Comparison of ENCODE assay signal across 1 cellular context in genomic region chr1:33120436-33121231, GRCh38.
TF ChIP-seq lines count a peak whose summit lies in the region.

No MANE protein-coding gene starts in this region.

TF ChIP-seq in GM12878, 131 proteins besides CTCF, POLR2A, EP300 and RAD21 (continued from another document):
- TF ChIP-seq, protein P1, sequence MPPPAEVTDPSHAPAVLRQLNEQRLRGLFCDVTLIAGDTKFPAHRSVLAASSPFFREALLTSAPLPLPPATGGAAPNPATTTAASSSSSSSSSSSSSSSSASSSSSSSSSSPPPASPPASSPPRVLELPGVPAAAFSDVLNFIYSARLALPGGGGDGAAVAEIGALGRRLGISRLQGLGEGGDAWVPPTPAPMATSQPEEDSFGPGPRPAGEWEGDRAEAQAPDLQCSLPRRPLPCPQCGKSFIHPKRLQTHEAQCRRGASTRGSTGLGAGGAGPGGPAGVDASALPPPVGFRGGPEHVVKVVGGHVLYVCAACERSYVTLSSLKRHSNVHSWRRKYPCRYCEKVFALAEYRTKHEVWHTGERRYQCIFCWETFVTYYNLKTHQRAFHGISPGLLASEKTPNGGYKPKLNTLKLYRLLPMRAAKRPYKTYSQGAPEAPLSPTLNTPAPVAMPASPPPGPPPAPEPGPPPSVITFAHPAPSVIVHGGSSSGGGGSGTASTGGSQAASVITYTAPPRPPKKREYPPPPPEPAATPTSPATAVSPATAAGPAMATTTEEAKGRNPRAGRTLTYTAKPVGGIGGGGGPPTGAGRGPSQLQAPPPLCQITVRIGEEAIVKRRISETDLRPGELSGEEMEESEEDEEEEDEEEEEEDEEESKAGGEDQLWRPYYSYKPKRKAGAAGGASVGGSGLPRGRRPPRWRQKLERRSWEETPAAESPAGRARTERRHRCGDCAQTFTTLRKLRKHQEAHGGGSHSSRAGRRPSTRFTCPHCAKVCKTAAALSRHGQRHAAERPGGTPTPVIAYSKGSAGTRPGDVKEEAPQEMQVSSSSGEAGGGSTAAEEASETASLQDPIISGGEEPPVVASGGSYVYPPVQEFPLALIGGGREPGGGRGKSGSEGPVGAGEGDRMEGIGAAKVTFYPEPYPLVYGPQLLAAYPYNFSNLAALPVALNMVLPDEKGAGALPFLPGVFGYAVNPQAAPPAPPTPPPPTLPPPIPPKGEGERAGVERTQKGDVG (CRISPR knock-in tag; IDR thresholded peaks at IDR 0.05), result no peak
- TF ChIP-seq EED (IDR thresholded peaks at IDR 0.05; ENCODE audit: low read depth) (peak; percentile 24; the same call in 1 of the 2 replicates), NFXL1 (IDR thresholded peaks at IDR 0.05; ENCODE audit: borderline replicate concordance) (no peak), MXI1 (IDR thresholded peaks at IDR 0.05; ENCODE audit: low read depth, low read length) (no peak), SMC3 (IDR thresholded peaks at IDR 0.05; ENCODE audit: borderline replicate concordance, low read length) (0 out of 2 replicates have a peak, but pooled peaks have one; percentile 0), STAT3 (IDR thresholded peaks at IDR 0.05; ENCODE audit: low read depth, low read length) (no peak), ZNF274 (IDR thresholded peaks at IDR 0.05; ENCODE audit: insufficient read depth, insufficient read length) (no peak), PAX5 (IDR thresholded peaks at IDR 0.05; ENCODE audit: borderline replicate concordance, low read depth, low read length) (0 out of 2 replicates have a peak, but pooled peaks have one; percentile 46), IKZF1 (conservative IDR thresholded peaks at IDR 0.05) (no peak), CREM (IDR thresholded peaks at IDR 0.05; ENCODE audit: low read depth) (peak; percentile 9; the same call in 1 of the 2 replicates)
TF ChIP-seq in GM12878: peak in this region for 5.
